Comparison of ENCODE assay signal across 1 cellular context in genomic region chr12:56450241-56450640, GRCh38.
TF ChIP-seq lines count a peak whose summit lies in the region.

No MANE protein-coding gene starts in this region.

TF ChIP-seq in HepG2, 621 proteins besides CTCF, POLR2A, EP300 and RAD21:
- TF ChIP-seq ZFX (CRISPR knock-in tag; IDR thresholded peaks at IDR 0.05; ENCODE audit: low read depth): no peak
